Comparison of ENCODE assay signal across 21 cellular contexts in the genomic region with DNA sequence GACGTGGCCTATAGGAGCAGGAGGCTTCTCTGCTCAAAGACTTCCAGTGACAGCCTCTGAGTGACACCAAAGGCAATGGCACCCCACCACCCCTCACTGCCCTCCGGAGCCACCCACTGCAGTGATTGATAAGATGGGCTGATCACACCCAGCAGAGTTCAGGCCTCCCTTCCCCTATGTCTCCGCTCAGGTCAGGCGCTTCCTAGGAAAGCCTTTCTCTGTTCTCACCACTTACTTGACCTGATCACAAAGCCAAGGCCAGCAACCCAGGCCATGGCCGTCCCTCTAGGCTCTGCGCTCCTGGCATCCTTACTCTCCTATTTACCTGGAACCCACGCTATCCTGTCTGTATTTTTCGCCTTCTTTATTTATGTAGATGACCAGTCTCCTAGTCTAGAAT.
A peak's percentile ranks its signal among the peaks of the same experiment; 100 is the strongest.
DNase-seq lines count a peak whose midpoint lies in the region; TF ChIP-seq lines count a peak whose summit lies in the region.
"Had no signal": no experiment of that assay in that cellular context is flagged by ENCODE, and none has a peak within 500 bp of the region (broad histone marks: within the 10 kb centered on the region; RNA-seq: fewer than 3 reads in every experiment).

No MANE protein-coding gene starts in this region.

- CTCF ChIA-PET in Caco-2 (lab: Charles Lee) = no interaction called here

- H3K27ac ChIP-seq in BLaER1 = peak overlapping the region; percentile 45
- peak overlapping the region in 9 of 11 experiments; percentile 15 to 86 (median 71); a peak in 17 of 22 replicates for H3K27ac ChIP-seq in BLaER1 treated with 17β-estradiol and CSF1 and Interleukin-3, amounts not matched to agents 10 nM and 100 nM
- no peak overlapping the region for H3K27ac ChIP-seq in esophagus muscularis mucosa (replicated peaks in 1 of 4)

- no peak overlapping the region for H3K4me3 ChIP-seq in BLaER1
- H3K4me3 ChIP-seq in BLaER1 treated with 17β-estradiol and CSF1 and Interleukin-3, amounts not matched to agents 10 nM and 100 nM = no peak overlapping the region; a peak in 1 of 20 replicates
- H3K4me3 ChIP-seq in esophagus muscularis mucosa = no peak overlapping the region
- no peak overlapping the region for H3K4me3 ChIP-seq in Caco-2 (ENCODE audit: low read depth, low read length)
- H3K4me3 ChIP-seq: GM12878 had no signal

- H3K9me3 ChIP-seq in BLaER1 (peaks cover 10% of the 10 kb centered on the region), esophagus muscularis mucosa (peaks cover 0 to 9% (median 0%) of the 10 kb centered on the region in 4 donors), Caco-2 (0 out of 2 replicates have a peak, but pooled peaks cover 14% of the 10 kb centered on the region)
- H3K9me3 ChIP-seq in BLaER1 treated with 17β-estradiol and CSF1 and Interleukin-3, amounts not matched to agents 10 nM and 100 nM (replicated peaks in 1 of 11) = peaks cover 13 to 32% (median 21%) of the 10 kb centered on the region in 11 experiments; a peak in 21 of 22 replicates
- H3K9me3 ChIP-seq: BE2C had no signal

- TF ChIP-seq EP300 in esophagus muscularis mucosa (IDR thresholded peaks at IDR 0.05) = no peak

- H3K36me3 ChIP-seq in BLaER1 = no peaks in the 10 kb centered on the region
- no peaks in the 10 kb centered on the region for H3K36me3 ChIP-seq in BLaER1 treated with 17β-estradiol and CSF1 and Interleukin-3, amounts not matched to agents 10 nM and 100 nM
- no peaks in the 10 kb centered on the region for H3K36me3 ChIP-seq in esophagus muscularis mucosa
- H3K36me3 ChIP-seq in Caco-2 (ENCODE audit: control insufficient read depth, insufficient read depth, low read length) = no peaks in the 10 kb centered on the region
- H3K36me3 ChIP-seq: BE2C had no signal

- POLR2A ChIA-PET in Caco-2 (lab: Charles Lee) = no interaction called here

- H3K36me3 Mint-ChIP-seq in Caco-2 (ENCODE audit: insufficient read depth, unreplicated experiment) = no peaks in the 10 kb centered on the region
- H3K36me3 Mint-ChIP-seq: CD14-positive monocyte; CD4-positive, alpha-beta memory T cell; CD4-positive, CD25-positive, alpha-beta regulatory T cell; CD8-positive, alpha-beta memory T cell had no signal

- H3K4me1 Mint-ChIP-seq in Caco-2 (ENCODE audit: low read depth, unreplicated experiment) = no peaks in the 10 kb centered on the region
- H3K4me1 Mint-ChIP-seq: CD14-positive monocyte; CD4-positive, alpha-beta memory T cell; CD4-positive, CD25-positive, alpha-beta regulatory T cell; CD8-positive, alpha-beta memory T cell had no signal

- BruUV-seq in Caco-2 (replicated peaks; lab: Mats Ljungman, UMichigan) = no TSS peak

- DNase-seq in esophagus muscularis mucosa (ENCODE audit: extremely low spot score) = peak; percentile 70
- DNase-seq in posterior vena cava (ENCODE audit: low spot score) = peak; percentile 23
- DNase-seq in GM03348 (ENCODE audit: low spot score) = no peak
- no peak for DNase-seq in Caco-2
- DNase-seq in RKO (ENCODE audit: low spot score) = no peak
- no peak for DNase-seq in T1000 (lab: John Stamatoyannopoulos, UW)
- DNase-seq: 8988T; ACHN; BE2C; C1 segment of cervical spinal cord; Calu3; CD4-positive, alpha-beta memory T cell; CD4-positive, CD25-positive, alpha-beta regulatory T cell; CD8-positive, alpha-beta memory T cell; COR-L47; DMS79 treated with DMSO at 0.1 percent for 48 hours; GF-D8 had no signal

- TF ChIP-seq POLR2A in esophagus muscularis mucosa (IDR thresholded peaks at IDR 0.05; ENCODE audit: low read depth) = no peak

- H3K9me3 Mint-ChIP-seq in Caco-2 (ENCODE audit: unreplicated experiment) = peaks cover 12% of the 10 kb centered on the region

- H3K27ac Mint-ChIP-seq in Caco-2 (ENCODE audit: unreplicated experiment) = no peak overlapping the region
- H3K27ac Mint-ChIP-seq: CD14-positive monocyte; CD4-positive, alpha-beta memory T cell; CD4-positive, CD25-positive, alpha-beta regulatory T cell; CD8-positive, alpha-beta memory T cell had no signal

- WGBS in esophagus muscularis mucosa = 91% methylated on average over 8 of the region's 8 CpGs

- no peaks in the 10 kb centered on the region for H4K20me1 ChIP-seq in BLaER1
- H4K20me1 ChIP-seq in BLaER1 treated with 17β-estradiol and CSF1 and Interleukin-3, amounts not matched to agents 10 nM and 100 nM = no peaks in the 10 kb centered on the region

- H3K9ac ChIP-seq in BLaER1 = no peak overlapping the region
- peak overlapping the region in 6 of 11 experiments; percentile 10 to 69 (median 48); a peak in 8 of 22 replicates for H3K9ac ChIP-seq in BLaER1 treated with 17β-estradiol and CSF1 and Interleukin-3, amounts not matched to agents 10 nM and 100 nM

- no peaks in the 10 kb centered on the region for H3K27me3 ChIP-seq in BLaER1
- no peaks in the 10 kb centered on the region for H3K27me3 ChIP-seq in BLaER1 treated with 17β-estradiol and CSF1 and Interleukin-3, amounts not matched to agents 10 nM and 100 nM
- no peaks in the 10 kb centered on the region for H3K27me3 ChIP-seq in esophagus muscularis mucosa
- H3K27me3 ChIP-seq in Caco-2 (replicated peaks; ENCODE audit: control insufficient read depth, insufficient read depth, low read length) = no peaks in the 10 kb centered on the region
- H3K27me3 ChIP-seq: BE2C had no signal

- intact Hi-C loops in esophagus muscularis mucosa (cut with DNase I) (no loop called here), posterior vena cava (cut with DNase I) (no loop called here), Caco-2 (cut with micrococcal nuclease; ENCODE audit: unreplicated experiment) (no loop called here)

- H3K27me3 Mint-ChIP-seq in Caco-2 (ENCODE audit: insufficient read depth, unreplicated experiment) = peaks cover 5% of the 10 kb centered on the region
- H3K27me3 Mint-ChIP-seq: CD4-positive, alpha-beta memory T cell; CD4-positive, CD25-positive, alpha-beta regulatory T cell; CD8-positive, alpha-beta memory T cell had no signal

- H3K4me3 Mint-ChIP-seq in Caco-2 (ENCODE audit: unreplicated experiment) = no peak overlapping the region
- H3K4me3 Mint-ChIP-seq: CD14-positive monocyte; CD4-positive, alpha-beta memory T cell; CD4-positive, CD25-positive, alpha-beta regulatory T cell; CD8-positive, alpha-beta memory T cell had no signal

- H3K4me1 ChIP-seq in BLaER1 (peaks cover 10% of the 10 kb centered on the region), esophagus muscularis mucosa (no peaks in the 10 kb centered on the region), Caco-2 (no peaks in the 10 kb centered on the region)
- H3K4me1 ChIP-seq in BLaER1 treated with 17β-estradiol and CSF1 and Interleukin-3, amounts not matched to agents 10 nM and 100 nM = peaks cover 0 to 46% (median 27%) of the 10 kb centered on the region in 10 experiments; a peak in 18 of 20 replicates
- H3K4me1 ChIP-seq: BE2C had no signal

- no peak overlapping the region for H3K4me2 ChIP-seq in BLaER1
- peak overlapping the region in 8 of 11 experiments; percentile 20 to 56 (median 46); a peak in 15 of 22 replicates for H3K4me2 ChIP-seq in BLaER1 treated with 17β-estradiol and CSF1 and Interleukin-3, amounts not matched to agents 10 nM and 100 nM

- TF ChIP-seq CTCF in esophagus muscularis mucosa (IDR thresholded peaks at IDR 0.05) (no peak), Caco-2 (IDR thresholded peaks at IDR 0.05; ENCODE audit: insufficient read depth in 1 of 2, low read depth in 1 of 2, low read length in 1 of 2, severe bottlenecking in 1 of 2, unreplicated experiment in 1 of 2) (no peak)

Comparison
In these comparisons a context has a peak if more than half of its experiments do, and no peak if none do; other contexts are left out.
1. H3K27ac ChIP-seq: peak in BLaER1 (single experiment) and BLaER1 treated with 17β-estradiol and CSF1 and Interleukin-3, amounts not matched to agents 10 nM and 100 nM (9 of 11); none in esophagus muscularis mucosa (0 of 4).
2. DNase-seq: peak in esophagus muscularis mucosa (single experiment) and posterior vena cava (single experiment); none in GM03348 (single experiment), Caco-2 (0 of 2), RKO (single experiment) and T1000 (single experiment).